9 cellular contexts compared by ENCODE assay signal in the genomic region with DNA sequence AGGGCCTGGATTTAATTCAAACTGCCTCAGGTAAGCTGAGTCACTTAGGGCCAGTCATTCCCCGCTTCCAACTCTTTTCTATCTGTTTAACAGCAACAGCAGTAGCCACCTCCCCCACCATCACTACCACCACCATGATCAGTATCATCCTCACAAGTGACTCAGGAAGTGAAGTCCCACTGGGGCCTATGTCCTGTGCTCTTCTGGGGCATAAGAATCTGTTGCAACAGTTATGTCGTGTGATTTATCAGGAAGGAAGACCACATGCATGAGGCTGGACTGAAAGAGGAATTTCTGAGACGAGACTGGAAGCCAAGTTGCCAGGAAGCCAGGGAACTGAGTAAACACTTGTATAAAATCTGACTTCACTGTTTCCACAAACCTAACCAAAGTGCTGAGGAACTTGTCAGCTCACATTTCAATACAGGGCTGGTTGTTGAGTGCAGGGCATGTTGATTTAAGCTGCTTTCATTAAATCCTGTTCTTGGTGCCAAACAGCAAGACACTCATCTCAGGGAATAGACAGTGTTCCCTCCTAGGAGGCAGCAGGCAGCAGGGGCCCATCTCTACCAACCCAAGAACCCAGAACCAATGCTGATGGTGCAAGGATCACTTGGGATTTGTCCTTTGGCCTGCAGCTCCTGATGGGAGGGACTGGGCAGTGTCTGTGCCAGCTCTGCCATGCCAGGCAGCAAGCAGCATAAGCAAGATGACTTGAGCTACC.
DNase-seq lines count a peak whose midpoint lies in the region; ATAC-seq and TF ChIP-seq lines count a peak whose summit lies in the region.
"Had no signal": no experiment of that assay in that cellular context is flagged by ENCODE, and none has a peak within 500 bp of the region (broad histone marks: within the 10 kb centered on the region; RNA-seq: fewer than 3 reads in every experiment).

No MANE protein-coding gene starts in this region.

- no peaks in the 10 kb centered on the region for H3K9me3 ChIP-seq in BE2C

- no peak for ATAC-seq in HG02885 (IDR thresholded peaks at IDR 0.05; ENCODE audit: poor library complexity, unreplicated experiment)
- ATAC-seq in WTC11 = no peak

- H3K36me3 Mint-ChIP-seq in nephron progenitor cell (ENCODE audit: low read depth) (peaks cover 64% of the 10 kb centered on the region), WTC11 (no peaks in the 10 kb centered on the region)

- TF ChIP-seq CTCF in BE2C (IDR thresholded peaks at IDR 0.05; ENCODE audit: low read depth, low read length) = no peak
- TF ChIP-seq CTCF in nephron progenitor cell (IDR thresholded peaks at IDR 0.05) = no peak
- TF ChIP-seq CTCF in GM10266 (IDR thresholded peaks at IDR 0.05; ENCODE audit: control insufficient read depth, insufficient read depth, low read depth, missing control alignments) = no peak
- TF ChIP-seq CTCF in WTC11 (IDR thresholded peaks at IDR 0.05) = no peak

- no peak overlapping the region for H3K4me3 ChIP-seq in BE2C (ENCODE audit: low read depth, low read length)

- H3K4me1 Mint-ChIP-seq in nephron progenitor cell (peaks cover 76% of the 10 kb centered on the region), WTC11 (peaks cover 28% of the 10 kb centered on the region)

- no peaks in the 10 kb centered on the region for H3K27me3 Mint-ChIP-seq in nephron progenitor cell (ENCODE audit: low read depth, poor library complexity)
- no peaks in the 10 kb centered on the region for H3K27me3 Mint-ChIP-seq in WTC11 (ENCODE audit: low read depth)

- H3K9me3 Mint-ChIP-seq in nephron progenitor cell (no peaks in the 10 kb centered on the region), WTC11 (no peaks in the 10 kb centered on the region)

- H3K36me3 ChIP-seq in BE2C = peaks cover 24% of the 10 kb centered on the region

- POLR2A ChIA-PET in WTC11 (lab: Charles Lee) = no interaction called here

- H3K27ac Mint-ChIP-seq in nephron progenitor cell (peak overlapping the region; percentile 96), WTC11 (no peak overlapping the region)

- H3K4me3 Mint-ChIP-seq in nephron progenitor cell = no peak overlapping the region
- no peak overlapping the region for H3K4me3 Mint-ChIP-seq in WTC11

- CTCF ChIA-PET in WTC11 (lab: Charles Lee) = interaction anchor here (0.6 to 7.2 kb wide), 10 partner anchors 10 to 933 kb away, joined by 3 to 39 read pairs (median 4); no protein-coding TSS in a partner anchor

- H3K4me1 ChIP-seq in BE2C = peaks cover 44% of the 10 kb centered on the region

- peak; percentile 52 for DNase-seq in BE2C
- DNase-seq in NCI-H510A treated with DMSO at 0.1 percent for 48 hours (lab: John Stamatoyannopoulos, UW) = peak; percentile 88
- peak; percentile 50 for DNase-seq in epidermal melanocyte (ENCODE audit: insufficient read length, low spot score)
- no peak for DNase-seq in nephron progenitor cell
- no peak for DNase-seq in GM10266 (ENCODE audit: extremely low spot score)
- DNase-seq in globus pallidus (ENCODE audit: low spot score) = no peak
- no peak for DNase-seq in WTC11 (ENCODE audit: low spot score)
- DNase-seq: NCI-H1436 treated with DMSO at 0.1 percent for 48 hours had no signal

- no peaks in the 10 kb centered on the region for H3K27me3 ChIP-seq in BE2C

TF ChIP-seq in WTC11, 78 proteins besides CTCF, POLR2A, EP300 and RAD21:
- TF ChIP-seq PRDM15 (CRISPR knock-in tag; IDR thresholded peaks at IDR 0.05) (no peak), ZBTB21 (CRISPR knock-in tag; IDR thresholded peaks at IDR 0.05; ENCODE audit: borderline replicate concordance) (no peak), JAZF1 (CRISPR knock-in tag; IDR thresholded peaks at IDR 0.05) (no peak), ARID4B (CRISPR knock-in tag; IDR thresholded peaks at IDR 0.05; ENCODE audit: borderline replicate concordance) (no peak)
- TF ChIP-seq, protein P1, sequence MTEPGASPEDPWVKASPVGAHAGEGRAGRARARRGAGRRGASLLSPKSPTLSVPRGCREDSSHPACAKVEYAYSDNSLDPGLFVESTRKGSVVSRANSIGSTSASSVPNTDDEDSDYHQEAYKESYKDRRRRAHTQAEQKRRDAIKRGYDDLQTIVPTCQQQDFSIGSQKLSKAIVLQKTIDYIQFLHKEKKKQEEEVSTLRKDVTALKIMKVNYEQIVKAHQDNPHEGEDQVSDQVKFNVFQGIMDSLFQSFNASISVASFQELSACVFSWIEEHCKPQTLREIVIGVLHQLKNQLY (CRISPR knock-in tag; IDR thresholded peaks at IDR 0.05) = no peak
- TF ChIP-seq, protein P2, sequence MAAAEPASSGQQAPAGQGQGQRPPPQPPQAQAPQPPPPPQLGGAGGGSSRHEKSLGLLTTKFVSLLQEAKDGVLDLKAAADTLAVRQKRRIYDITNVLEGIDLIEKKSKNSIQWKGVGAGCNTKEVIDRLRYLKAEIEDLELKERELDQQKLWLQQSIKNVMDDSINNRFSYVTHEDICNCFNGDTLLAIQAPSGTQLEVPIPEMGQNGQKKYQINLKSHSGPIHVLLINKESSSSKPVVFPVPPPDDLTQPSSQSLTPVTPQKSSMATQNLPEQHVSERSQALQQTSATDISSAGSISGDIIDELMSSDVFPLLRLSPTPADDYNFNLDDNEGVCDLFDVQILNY (CRISPR knock-in tag; IDR thresholded peaks at IDR 0.05) = no peak

Comparison
In these comparisons a context has a peak if more than half of its experiments do, and no peak if none do; other contexts are left out.
1. DNase-seq: peak in BE2C (single experiment), NCI-H510A treated with DMSO at 0.1 percent for 48 hours (single experiment) and epidermal melanocyte (single experiment); none in nephron progenitor cell (single experiment), GM10266 (single experiment), globus pallidus (single experiment) and WTC11 (single experiment).